In genomic region chr3:176663819-176664218, GRCh38 we compare ENCODE assay signal across 8 cellular contexts.
DNase-seq lines count a peak whose midpoint lies in the region; ATAC-seq, FAIRE-seq and TF ChIP-seq lines count a peak whose summit lies in the region.

No MANE protein-coding gene starts in this region.

- H3K36me3 ChIP-seq in ACC112 (ENCODE audit: insufficient read depth, low read length) (no peaks in the 10 kb centered on the region), HAP-1 (replicated peaks) (no peaks in the 10 kb centered on the region), body of pancreas (replicated peaks in 1 of 2; ENCODE audit: insufficient read depth in 1 of 2, low read depth in 2 of 2) (no peaks in the 10 kb centered on the region), HepG2 (replicated peaks in 1 of 2; ENCODE audit: control insufficient read depth in 1 of 2, insufficient read depth in 2 of 2, low read length in 2 of 2) (no peaks in the 10 kb centered on the region)

- FAIRE-seq in HepG2 (lab: Jason Lieb, UNC), result peak; percentile 51

- H3K4me3 ChIP-seq in ACC112 (ENCODE audit: low read depth, low read length), result peak overlapping the region; percentile 20
- no peak overlapping the region for H3K4me3 ChIP-seq in HAP-1
- H3K4me3 ChIP-seq in body of pancreas, result no peak overlapping the region
- H3K4me3 ChIP-seq in HepG2 (replicated peaks in 1 of 3; ENCODE audit: insufficient read depth in 1 of 3, low read depth in 2 of 3, low read length in 3 of 3), result no peak overlapping the region

- H3K4me1 Mint-ChIP-seq in activated CD4-positive, alpha-beta T cell treated with anti-CD3 and anti-CD28 coated beads, Interleukin-2, amount 10 ng/mL, durations not matched to agents 7 days and 5 days, result no peaks in the 10 kb centered on the region

- no peak for TF ChIP-seq RAD21 in HepG2 (CRISPR knock-in tag; IDR thresholded peaks at IDR 0.05)

- no peaks in the 10 kb centered on the region for H3K36me3 Mint-ChIP-seq in activated CD4-positive, alpha-beta T cell treated with anti-CD3 and anti-CD28 coated beads, Interleukin-2, amount 10 ng/mL, durations not matched to agents 7 days and 5 days (ENCODE audit: low read depth)

- ATAC-seq in body of pancreas (peak; percentile 68), HepG2 (peak; percentile 82)

- peak overlapping the region; percentile 86 for H2AFZ ChIP-seq in ACC112 (ENCODE audit: low read length, unreplicated experiment)
- H2AFZ ChIP-seq in HepG2 (ENCODE audit: low read length), result no peak overlapping the region

- no peaks in the 10 kb centered on the region for H3K27me3 ChIP-seq in ACC112 (ENCODE audit: insufficient read depth, low read length)
- H3K27me3 ChIP-seq in HAP-1 (ENCODE audit: low read depth), result no peaks in the 10 kb centered on the region
- H3K27me3 ChIP-seq in body of pancreas, result no peaks in the 10 kb centered on the region
- H3K27me3 ChIP-seq in HepG2 (ENCODE audit: control insufficient read depth in 1 of 2, insufficient read depth in 2 of 2, low read length in 2 of 2), result no peaks in the 10 kb centered on the region

- DNase-seq in HAP-1 (ENCODE audit: low spot score in 2 of 2) (peak; percentile 10 to 63), NCI-H345 (lab: John Stamatoyannopoulos, UW) (peak; percentile 42), body of pancreas (peak in 3 of 4 donors; percentile 8 to 32 (median 15)), HepG2 (ENCODE audit: low spot score) (peak; percentile 36), T-helper 9 cell (no peak), CD1c-positive myeloid dendritic cell (ENCODE audit: extremely low spot score) (no peak)
- no peak for DNase-seq in activated CD4-positive, alpha-beta T cell treated with anti-CD3 and anti-CD28 coated beads, Interleukin-2, amount 10 ng/mL, durations not matched to agents 7 days and 5 days

- TF ChIP-seq POLR2A in body of pancreas (IDR thresholded peaks at IDR 0.05) (no peak), HepG2 (IDR thresholded peaks at IDR 0.05; ENCODE audit: insufficient read depth in 1 of 2, low read depth in 2 of 2, low read length in 2 of 2) (no peak)

- H3K79me2 ChIP-seq in ACC112 (ENCODE audit: control insufficient read depth, insufficient read depth, low read length, unreplicated experiment), result no peaks in the 10 kb centered on the region
- H3K79me2 ChIP-seq in HepG2 (ENCODE audit: insufficient read depth, low read length), result no peaks in the 10 kb centered on the region

- H3K9me3 ChIP-seq in HAP-1 (no peaks in the 10 kb centered on the region), body of pancreas (no peaks in the 10 kb centered on the region), HepG2 (ENCODE audit: low read length) (no peaks in the 10 kb centered on the region)

- no peak overlapping the region for H3K27ac ChIP-seq in ACC112 (ENCODE audit: low read depth, low read length)
- no peak overlapping the region for H3K27ac ChIP-seq in body of pancreas
- H3K27ac ChIP-seq in HepG2 (ENCODE audit: extremely low read length, insufficient read depth, low read length), result no peak overlapping the region

- POLR2A ChIA-PET in HepG2 (lab: Yijun Ruan, JAX), result no interaction called here
- POLR2A ChIA-PET in activated CD4-positive, alpha-beta T cell treated with anti-CD3 and anti-CD28 coated beads, Interleukin-2, amount 10 ng/mL, durations not matched to agents 7 days and 5 days (lab: Charles Lee), result no interaction called here

- in situ Hi-C loops in HAP-1 (cut with MboI; ENCODE audit: low sequenced_read_pairs), result loop anchor here (10.0 kb wide), 1 partner anchor 149 kb away; no protein-coding TSS in a partner anchor
- in situ Hi-C loops in HepG2 (cut with HindIII; ENCODE audit: extremely low pct_ligation_motif_present, low pct_unique_long_range_greater_than_20kb), result no loop called here

- peaks cover 10% of the 10 kb centered on the region for H3K4me1 ChIP-seq in ACC112 (ENCODE audit: control insufficient read depth, insufficient read depth, low read length, unreplicated experiment)
- H3K4me1 ChIP-seq in HAP-1, result peaks cover 10% of the 10 kb centered on the region; the same call in 1 of the 2 replicates
- H3K4me1 ChIP-seq in body of pancreas, result no peaks in the 10 kb centered on the region
- H3K4me1 ChIP-seq in HepG2 (ENCODE audit: insufficient read depth, low read length), result no peaks in the 10 kb centered on the region

- H3K9me3 Mint-ChIP-seq in activated CD4-positive, alpha-beta T cell treated with anti-CD3 and anti-CD28 coated beads, Interleukin-2, amount 10 ng/mL, durations not matched to agents 7 days and 5 days, result no peaks in the 10 kb centered on the region

- no peak overlapping the region for H3K27ac Mint-ChIP-seq in activated CD4-positive, alpha-beta T cell treated with anti-CD3 and anti-CD28 coated beads, Interleukin-2, amount 10 ng/mL, durations not matched to agents 7 days and 5 days

- H3K4me3 Mint-ChIP-seq in activated CD4-positive, alpha-beta T cell treated with anti-CD3 and anti-CD28 coated beads, Interleukin-2, amount 10 ng/mL, durations not matched to agents 7 days and 5 days, result no peak overlapping the region

- no peak overlapping the region for H3K4me2 ChIP-seq in HepG2 (ENCODE audit: low read depth, low read length)

- peak in 6 of 7 experiments; percentile 15 to 62 (median 42) for TF ChIP-seq CTCF in body of pancreas (IDR thresholded peaks at IDR 0.05)
- peak; percentile 42; the same call in 1 of the 2 replicates for TF ChIP-seq CTCF in HepG2 (CRISPR knock-in tag; IDR thresholded peaks at IDR 0.05)

- TF ChIP-seq EP300 in HepG2 (IDR thresholded peaks at IDR 0.05; ENCODE audit: low read depth in 2 of 2, low read length in 2 of 2) (no peak), HepG2 (CRISPR knock-in tag; IDR thresholded peaks at IDR 0.05; ENCODE audit: borderline replicate concordance) (no peak)

- no peaks in the 10 kb centered on the region for H4K20me1 ChIP-seq in HepG2 (ENCODE audit: insufficient read depth, low read length)

- CTCF ChIA-PET in HepG2 (lab: Yijun Ruan, JAX; ENCODE audit: low intra/inter-chr PET ratio, low total read pairs), result interaction anchor here (2.2 kb wide), 1 partner anchor 149 kb away, joined by 6 read pairs; no protein-coding TSS in a partner anchor
- CTCF ChIA-PET in activated CD4-positive, alpha-beta T cell treated with anti-CD3 and anti-CD28 coated beads, Interleukin-2, amount 10 ng/mL, durations not matched to agents 7 days and 5 days (lab: Charles Lee), result interaction anchor here (0.6 kb wide), 1 partner anchor 9 kb away, joined by 3 read pairs; no protein-coding TSS in a partner anchor

- intact Hi-C loops in body of pancreas (cut with DNase I) (no loop called here), HepG2 (cut with micrococcal nuclease; ENCODE audit: unreplicated experiment) (loop anchor here (1.0 kb wide), 1 partner anchor 150 kb away; no protein-coding TSS in a partner anchor)

- H3K9ac ChIP-seq in HepG2 (ENCODE audit: insufficient read depth, low read depth, low read length), result no peak overlapping the region

- BruUV-seq in HepG2 (replicated peaks; lab: Mats Ljungman, UMichigan), result no TSS peak

- no peaks in the 10 kb centered on the region for H3K27me3 Mint-ChIP-seq in activated CD4-positive, alpha-beta T cell treated with anti-CD3 and anti-CD28 coated beads, Interleukin-2, amount 10 ng/mL, durations not matched to agents 7 days and 5 days

- 9 to 14% methylated on average over 5 of the region's 5 CpGs for WGBS in body of pancreas, 2 donors
- 3% methylated on average over 5 of the region's 5 CpGs for WGBS in HepG2 (ENCODE audit: low lambda C conversion rate)

TF ChIP-seq in HepG2, 621 proteins besides CTCF, POLR2A, EP300 and RAD21:
- peak; percentile 76; the same call in 1 of the 2 replicates for TF ChIP-seq CEBPB (IDR thresholded peaks at IDR 0.05; ENCODE audit: borderline replicate concordance, low read depth, low read length)
- TF ChIP-seq CEBPG (CRISPR knock-in tag; IDR thresholded peaks at IDR 0.05), result peak; percentile 75
- TF ChIP-seq MAFK (conservative IDR thresholded peaks at IDR 0.05 in 1 of 2, IDR thresholded peaks at IDR 0.05 in 1 of 2; ENCODE audit: low read length in 2 of 2), result peak in 1 of 2 experiments; percentile 25; a peak in 1 of 4 replicates
- TF ChIP-seq ZFYVE20 (CRISPR knock-in tag; IDR thresholded peaks at IDR 0.05; ENCODE audit: borderline replicate concordance, low read depth), result no peak
- peak; percentile 48 for TF ChIP-seq STAG1 (CRISPR knock-in tag; IDR thresholded peaks at IDR 0.05)
- no peak for TF ChIP-seq USF2 (IDR thresholded peaks at IDR 0.05; ENCODE audit: low read depth, low read length)
- TF ChIP-seq USF2 (CRISPR knock-in tag; IDR thresholded peaks at IDR 0.05; ENCODE audit: borderline replicate concordance), result no peak
TF ChIP-seq in HepG2: peak in this region for 4.

Comparison
In these comparisons a context has a peak if more than half of its experiments do, and no peak if none do; other contexts are left out.
1. DNase-seq: peak in HAP-1 (2 of 2), NCI-H345 (single experiment), body of pancreas (3 of 4) and HepG2 (single experiment); none in T-helper 9 cell (single experiment), CD1c-positive myeloid dendritic cell (single experiment) and activated CD4-positive, alpha-beta T cell treated with anti-CD3 and anti-CD28 coated beads, Interleukin-2, amount 10 ng/mL, durations not matched to agents 7 days and 5 days (single experiment).